In genomic region chr18:55589625-55590291, GRCh38 we compare ENCODE assay signal across 8 cellular contexts. TPM values are rescaled to one million over a fixed set of nuclear protein-coding genes. Genes with fewer than 3 reads are reported as not detected.
DNase-seq lines count a peak whose midpoint lies in the region; ATAC-seq and TF ChIP-seq lines count a peak whose summit lies in the region.

No MANE protein-coding gene starts in this region.

- H3K9me3 Mint-ChIP-seq in nephron progenitor cell, result no peaks in the 10 kb centered on the region

- H3K4me3 ChIP-seq in foreskin fibroblast (ENCODE audit: low read depth in 1 of 2, low read length in 2 of 2), result peak overlapping the region; percentile 75 to 81

- H3K27me3 Mint-ChIP-seq in nephron progenitor cell (ENCODE audit: low read depth, poor library complexity), result peaks cover 2% of the 10 kb centered on the region

- DNase-seq in DMS153 treated with DMSO at 0.1 percent for 48 hours (lab: John Stamatoyannopoulos, UW; ENCODE audit: unreplicated experiment) (peak; percentile 80), LHCN-M2 (ENCODE audit: low read depth) (peak; percentile 95), RPMI8226 (peak; percentile 97), foreskin fibroblast (peak; percentile 96 to 98), nephron progenitor cell (peak; percentile 96)
- DNase-seq in activated gamma-delta T cell treated with anti-CD3 and anti-CD28 coated beads, Interleukin-2, amount 50 U/mL, for 16 hours (ENCODE audit: low read depth), result peak; percentile 67
- peak; percentile 81 for DNase-seq in stimulated activated naive CD8-positive, alpha-beta T cell treated with anti-CD3 and anti-CD28 coated beads, Interleukin-15, Interleukin-2, amounts not matched to agents 100 U/mL and 50 U/mL, for 24 hours

- H3K4me1 Mint-ChIP-seq in nephron progenitor cell, result peaks cover 23% of the 10 kb centered on the region

- TF ChIP-seq CTCF in foreskin fibroblast (IDR thresholded peaks at IDR 0.05; ENCODE audit: low read depth, low read length) (no peak), nephron progenitor cell (IDR thresholded peaks at IDR 0.05) (no peak)

- peak overlapping the region; percentile 97 for H3K4me3 Mint-ChIP-seq in nephron progenitor cell

- ATAC-seq in GM21737 (IDR thresholded peaks at IDR 0.05; ENCODE audit: unreplicated experiment), result peak; percentile 91
- ATAC-seq in stimulated activated naive CD8-positive, alpha-beta T cell treated with anti-CD3 and anti-CD28 coated beads, Interleukin-15, Interleukin-2, amounts not matched to agents 100 U/mL and 50 U/mL, for 24 hours, result peak; percentile 84

- no peaks in the 10 kb centered on the region for H3K36me3 Mint-ChIP-seq in nephron progenitor cell (ENCODE audit: low read depth)

- H3K27ac Mint-ChIP-seq in nephron progenitor cell, result peak overlapping the region; percentile 95

RNA-seq across cellular contexts. Expression of gene TCF4, which starts 1.8 kb away (rescaled TPM):
- 30.8 and 33.0 TPM in 2 replicates for total RNA-seq in LHCN-M2 (2014; rRNA removed)
- 10.6 TPM for polyA plus RNA-seq in LHCN-M2 (2012)

Comparison
In these comparisons a context has a peak if more than half of its experiments do, and no peak if none do; other contexts are left out.
1. Peak in every context shown above with its lines: DNase-seq, ATAC-seq and H3K4me3 ChIP-seq.